ENCODE assay signal across 1 cellular context in genomic region chr13:20826810-20827560, GRCh38.
TF ChIP-seq lines count a peak whose summit lies in the region.

No MANE protein-coding gene starts in this region.

TF ChIP-seq in IMR-90, 13 proteins besides CTCF, POLR2A, EP300 and RAD21 (continued from another document):
- TF ChIP-seq ELK1 (IDR thresholded peaks at IDR 0.05; ENCODE audit: borderline replicate concordance, low read depth, low read length): no peak
- TF ChIP-seq MAZ (IDR thresholded peaks at IDR 0.05; ENCODE audit: borderline replicate concordance, low read depth, low read length): no peak
- no peak for TF ChIP-seq NFE2L2 (IDR thresholded peaks at IDR 0.05; ENCODE audit: low read depth, low read length)
